In the genomic region with DNA sequence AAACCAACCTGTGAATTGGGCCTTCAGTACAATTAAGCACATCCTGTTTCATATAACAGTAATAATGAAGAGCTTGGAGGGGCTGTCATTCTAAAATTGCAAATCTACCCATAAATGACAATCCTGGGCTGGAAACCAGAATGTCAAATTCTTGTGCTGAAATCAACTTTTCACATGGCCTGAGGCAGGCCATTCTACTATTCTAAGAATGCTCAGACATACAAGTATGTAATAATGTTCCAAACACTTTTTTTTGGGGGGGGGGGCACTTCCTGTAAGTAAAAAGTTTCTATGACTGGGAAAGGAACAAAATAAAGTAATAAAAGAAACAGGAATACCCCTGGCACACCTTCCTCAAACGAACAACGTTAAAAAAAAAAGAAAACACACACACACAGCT, we compare ENCODE assay signal across 8 cellular contexts. TPM values are rescaled to one million over a fixed set of nuclear protein-coding genes. Genes with fewer than 3 reads are reported as not detected.
DNase-seq lines count a peak whose midpoint lies in the region; ATAC-seq and TF ChIP-seq lines count a peak whose summit lies in the region.

No MANE protein-coding gene starts in this region.

- ATAC-seq in HG03139 (IDR thresholded peaks at IDR 0.05; ENCODE audit: unreplicated experiment), result no peak
- no peak for ATAC-seq in HG03025 (IDR thresholded peaks at IDR 0.05; ENCODE audit: low FRiP score, unreplicated experiment)

- H3K9me3 Mint-ChIP-seq in CD14-positive monocyte (peaks cover 0 to 2% (median 0%) of the 10 kb centered on the region in 7 donors), nephron progenitor cell (no peaks in the 10 kb centered on the region)

- no peak overlapping the region for H3K27ac ChIP-seq in ectodermal cell (ENCODE audit: insufficient read depth, low read depth, low read length, poor library complexity, severe bottlenecking)
- no peak overlapping the region for H3K27ac ChIP-seq in caudate nucleus (ENCODE audit: low read depth, low read length)

- H3K27me3 ChIP-seq in ectodermal cell (ENCODE audit: control insufficient read depth, insufficient read depth, low read length, poor library complexity, severe bottlenecking), result no peaks in the 10 kb centered on the region

- H3K4me3 Mint-ChIP-seq in CD14-positive monocyte (peak overlapping the region; percentile 98), nephron progenitor cell (peak overlapping the region; percentile 98)

- H3K27me3 Mint-ChIP-seq in CD14-positive monocyte (ENCODE audit: low read depth in 3 of 3) (no peaks in the 10 kb centered on the region), nephron progenitor cell (ENCODE audit: low read depth, poor library complexity) (no peaks in the 10 kb centered on the region)

- 50 to 66% methylated on average over 2 of the region's 2 CpGs for whole genome bisulfite sequencing in ectodermal cell, 2 experiments

- intact Hi-C loops in CD14-positive monocyte (cut with micrococcal nuclease), result loop anchor here (5.0 to 10.0 kb wide), 3 partner anchors 77 to 367 kb away; a partner anchor contains a TSS

- peak overlapping the region; percentile 91 for H3K4me3 ChIP-seq in NB4 (ENCODE audit: low read depth, low read length)
- H3K4me3 ChIP-seq in ectodermal cell (ENCODE audit: insufficient read depth, low read depth, low read length), result peak overlapping the region; percentile 98

- H3K36me3 Mint-ChIP-seq in CD14-positive monocyte, result peaks cover 10 to 22% of the 10 kb centered on the region in 2 donors
- H3K36me3 Mint-ChIP-seq in nephron progenitor cell (ENCODE audit: low read depth), result peaks cover 20% of the 10 kb centered on the region

- H3K4me1 ChIP-seq in ectodermal cell (ENCODE audit: control insufficient read depth, insufficient read depth, low read length), result peaks cover 20% of the 10 kb centered on the region

- no peak for TF ChIP-seq POLR2A in NB4 (IDR thresholded peaks at IDR 0.05; ENCODE audit: extremely low read depth, insufficient read length)

- peak overlapping the region; percentile 98 to 100 (median 100) for H3K27ac Mint-ChIP-seq in CD14-positive monocyte
- H3K27ac Mint-ChIP-seq in nephron progenitor cell, result peak overlapping the region; percentile 99

- H3K4me1 Mint-ChIP-seq in CD14-positive monocyte (peaks cover 53% of the 10 kb centered on the region), nephron progenitor cell (peaks cover 51% of the 10 kb centered on the region)

- no peak for DNase-seq in CD14-positive monocyte (ENCODE audit: low spot score)
- DNase-seq in NB4 (ENCODE audit: low read depth), result no peak
- DNase-seq in nephron progenitor cell, result no peak
- no peak for DNase-seq in caudate nucleus (lab: John Stamatoyannopoulos, UW)
- no peak for DNase-seq in GM20000 (ENCODE audit: low spot score)

- H3K9me3 ChIP-seq in ectodermal cell (ENCODE audit: control insufficient read depth, low read length), result no peaks in the 10 kb centered on the region

- no peak for TF ChIP-seq CTCF in CD14-positive monocyte (IDR thresholded peaks at IDR 0.05)
- TF ChIP-seq CTCF in NB4 (IDR thresholded peaks at IDR 0.05; ENCODE audit: low read depth, low read length), result no peak
- no peak for TF ChIP-seq CTCF in nephron progenitor cell (IDR thresholded peaks at IDR 0.05)
- no peak for TF ChIP-seq CTCF in GM20000 (IDR thresholded peaks at IDR 0.05; ENCODE audit: extremely low read depth, missing control alignments)

- H3K36me3 ChIP-seq in ectodermal cell (ENCODE audit: control insufficient read depth, insufficient read depth, low read length), result no peaks in the 10 kb centered on the region

RNA-seq across cellular contexts. Expression of a gene that starts 1.5 kb away (rescaled TPM):
- polyA plus RNA-seq in CD14-positive monocyte, result 10 to 100 TPM; 61.6 to 71.4 TPM
- polyA plus RNA-seq in ectodermal cell (2013, experiment 1 of 4), result 126 TPM
- 127 TPM for polyA plus RNA-seq in ectodermal cell (2013, experiment 2 of 4)
- polyA plus RNA-seq in ectodermal cell (2013, experiment 3 of 4), result 95.1 TPM
- polyA plus RNA-seq in ectodermal cell (2013, experiment 4 of 4), result 106 TPM

RNA-seq across cellular contexts. Expression of a gene that starts 33.7 kb away (rescaled TPM):
- polyA plus RNA-seq in CD14-positive monocyte, result 10 to 100 TPM; 67.8 to 82.4 TPM
- 217 TPM for polyA plus RNA-seq in ectodermal cell (2013, experiment 1 of 4)
- 200 TPM for polyA plus RNA-seq in ectodermal cell (2013, experiment 2 of 4)
- 132 TPM for polyA plus RNA-seq in ectodermal cell (2013, experiment 3 of 4)
- 137 TPM for polyA plus RNA-seq in ectodermal cell (2013, experiment 4 of 4)
